8 cellular contexts compared by ENCODE assay signal in the genomic region with DNA sequence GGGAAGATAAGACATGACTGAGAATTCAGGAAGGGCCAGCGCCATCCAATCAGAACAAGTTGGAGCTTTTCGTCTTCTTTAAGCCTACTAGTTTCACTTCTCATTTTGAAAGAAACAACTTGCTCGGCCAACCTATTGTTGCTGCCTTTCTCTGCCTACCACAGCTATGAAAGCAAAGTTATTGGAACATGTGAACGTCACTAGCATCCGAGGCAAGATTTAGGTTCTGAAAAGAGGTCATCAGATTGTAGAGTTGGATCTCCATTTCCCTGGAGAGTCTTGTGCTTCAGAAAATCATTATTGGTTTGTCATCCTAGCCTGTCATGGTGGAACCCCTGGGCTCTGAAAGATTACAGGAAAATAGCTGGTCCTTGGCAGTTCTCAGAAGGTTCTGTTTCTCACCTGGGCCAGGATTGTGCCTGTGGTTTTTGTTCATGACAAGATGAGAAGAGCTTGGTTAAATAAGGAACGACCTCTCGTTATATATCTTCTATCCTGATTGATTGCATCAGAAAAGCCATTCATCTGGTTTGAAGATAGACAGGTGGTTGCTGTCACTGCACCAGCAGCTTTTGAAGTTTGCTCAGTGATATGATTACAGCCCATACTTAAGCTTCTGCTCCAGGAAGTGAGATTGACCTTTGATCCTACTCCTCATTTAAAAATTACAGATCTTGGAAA. TPM values are rescaled to one million over a fixed set of nuclear protein-coding genes. Genes with fewer than 3 reads are reported as not detected.
DNase-seq lines count a peak whose midpoint lies in the region; ATAC-seq and TF ChIP-seq lines count a peak whose summit lies in the region.

No MANE protein-coding gene starts in this region.

- peak; percentile 39; the same call in 2 of the 3 replicates for ATAC-seq in DND-41 (ENCODE audit: insufficient read depth, low read depth)
- peak; percentile 67 for ATAC-seq in GM19455 (IDR thresholded peaks at IDR 0.05; ENCODE audit: unreplicated experiment)
- peak; percentile 46 for ATAC-seq in HG03442 (IDR thresholded peaks at IDR 0.05; ENCODE audit: unreplicated experiment)
- ATAC-seq in GM18870 (IDR thresholded peaks at IDR 0.05; ENCODE audit: unreplicated experiment), result no peak

- DNase-seq in DND-41, result peak; percentile 25
- DNase-seq in activated naive CD8-positive, alpha-beta T cell treated with anti-CD3 and anti-CD28 coated beads for 36 hours, result no peak
- no peak for DNase-seq in CD1c-positive myeloid dendritic cell (ENCODE audit: extremely low spot score)
- no peak for DNase-seq in osteoblast (ENCODE audit: insufficient read length, low spot score, missing footprints)
- no peak for DNase-seq in occipital lobe (lab: John Stamatoyannopoulos, UW)

- H3K4me1 ChIP-seq in DND-41 (ENCODE audit: insufficient read depth, low read length) (peaks cover 27% of the 10 kb centered on the region), osteoblast (ENCODE audit: insufficient read depth, low read length) (peaks cover 47% of the 10 kb centered on the region)

- H3K36me3 ChIP-seq in DND-41 (ENCODE audit: insufficient read depth, low read length) (no peaks in the 10 kb centered on the region), osteoblast (ENCODE audit: insufficient read depth, low read length) (no peaks in the 10 kb centered on the region)

- no peak overlapping the region for H3K4me3 ChIP-seq in DND-41 (ENCODE audit: low read depth in 1 of 2, low read length in 2 of 2)
- no peak overlapping the region for H3K4me3 ChIP-seq in osteoblast (ENCODE audit: insufficient read depth, low read length)

- H3K27ac Mint-ChIP-seq in activated naive CD8-positive, alpha-beta T cell treated with anti-CD3 and anti-CD28 coated beads for 36 hours, result peak overlapping the region; percentile 84

- H4K20me1 ChIP-seq in DND-41 (ENCODE audit: insufficient read depth, low read length) (no peaks in the 10 kb centered on the region), osteoblast (ENCODE audit: insufficient read depth, low read length) (no peaks in the 10 kb centered on the region)

- H3K4me1 Mint-ChIP-seq in activated naive CD8-positive, alpha-beta T cell treated with anti-CD3 and anti-CD28 coated beads for 36 hours, result peaks cover 35% of the 10 kb centered on the region

- H3K27ac ChIP-seq in DND-41 (ENCODE audit: low read length), result no peak overlapping the region
- no peak overlapping the region for H3K27ac ChIP-seq in osteoblast (ENCODE audit: low read depth, low read length)

- no peak overlapping the region for H3K4me2 ChIP-seq in DND-41 (ENCODE audit: insufficient read depth, low read length)
- no peak overlapping the region for H3K4me2 ChIP-seq in osteoblast (ENCODE audit: insufficient read depth, low read length)

- H3K9me3 ChIP-seq in DND-41 (ENCODE audit: insufficient read depth, low read length, severe bottlenecking), result no peaks in the 10 kb centered on the region
- no peaks in the 10 kb centered on the region for H3K9me3 ChIP-seq in osteoblast (ENCODE audit: low read depth, low read length)

- H2AFZ ChIP-seq in DND-41 (ENCODE audit: low read depth, low read length) (no peak overlapping the region), osteoblast (ENCODE audit: low read length) (no peak overlapping the region)

- H3K79me2 ChIP-seq in DND-41 (ENCODE audit: insufficient read depth, low read length) (no peaks in the 10 kb centered on the region), osteoblast (ENCODE audit: insufficient read depth, low read length) (peaks cover 39% of the 10 kb centered on the region)

- peaks cover 3% of the 10 kb centered on the region for H3K27me3 Mint-ChIP-seq in activated naive CD8-positive, alpha-beta T cell treated with anti-CD3 and anti-CD28 coated beads for 36 hours

- H3K9ac ChIP-seq in DND-41 (ENCODE audit: low read depth, low read length), result no peak overlapping the region

- H3K36me3 Mint-ChIP-seq in activated naive CD8-positive, alpha-beta T cell treated with anti-CD3 and anti-CD28 coated beads for 36 hours, result no peaks in the 10 kb centered on the region

- peaks cover 2% of the 10 kb centered on the region for H3K9me3 Mint-ChIP-seq in activated naive CD8-positive, alpha-beta T cell treated with anti-CD3 and anti-CD28 coated beads for 36 hours

- no peak overlapping the region for H3K4me3 Mint-ChIP-seq in activated naive CD8-positive, alpha-beta T cell treated with anti-CD3 and anti-CD28 coated beads for 36 hours

- TF ChIP-seq CTCF in DND-41 (IDR thresholded peaks at IDR 0.05; ENCODE audit: borderline replicate concordance, extremely low read depth, low read length, poor library complexity, severe bottlenecking) (no peak), osteoblast (IDR thresholded peaks at IDR 0.05; ENCODE audit: extremely low read depth, low read depth, low read length) (no peak)

- peaks cover 5% of the 10 kb centered on the region for H3K27me3 ChIP-seq in DND-41 (ENCODE audit: insufficient read depth, low read length, poor library complexity)
- H3K27me3 ChIP-seq in osteoblast (ENCODE audit: insufficient read depth, low read length), result no peaks in the 10 kb centered on the region

RNA-seq across cellular contexts. Expression of gene CDH13, which starts 25.3 kb away (rescaled TPM):
- not detected for total RNA-seq in activated naive CD8-positive, alpha-beta T cell treated with anti-CD3 and anti-CD28 coated beads for 36 hours
- total RNA-seq in osteoblast, result 102 and 104 TPM in 2 replicates
- total RNA-seq in occipital lobe, result 27.3 TPM

Comparison
In these comparisons a context has a peak if more than half of its experiments do, and no peak if none do; other contexts are left out.
1. RNA of gene CDH13, which starts 25.3 kb away (total RNA-seq): 102 to 104 TPM in osteoblast and 27.3 TPM in occipital lobe (single experiment); not detected in activated naive CD8-positive, alpha-beta T cell treated with anti-CD3 and anti-CD28 coated beads for 36 hours; every median in the first group is over 10 times any median in the second.